1 cellular context compared by ENCODE assay signal in the genomic region with DNA sequence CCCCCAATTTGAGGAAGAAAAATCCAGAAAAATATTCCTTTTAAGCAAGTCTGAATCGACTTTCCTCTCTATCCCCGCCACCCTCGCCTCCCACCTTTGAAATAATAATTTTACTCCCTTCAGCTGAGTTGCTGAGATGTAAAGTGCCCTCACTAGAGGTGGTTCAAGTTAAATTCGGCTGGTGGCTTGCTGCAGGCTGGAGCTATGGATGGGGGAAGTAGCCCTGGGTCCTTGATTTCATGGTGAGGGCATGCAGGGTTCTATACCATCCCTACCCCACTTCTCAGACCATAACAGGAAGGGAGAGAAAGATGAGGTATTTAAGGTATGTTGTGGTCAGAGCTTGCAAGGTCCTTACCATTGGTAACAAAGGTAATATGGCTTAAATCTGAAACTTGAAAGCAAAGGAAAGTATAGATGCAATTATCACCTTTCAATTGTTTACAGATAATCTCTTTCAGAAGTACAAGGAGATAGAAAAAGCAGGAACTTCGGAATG.
TF ChIP-seq lines count a peak whose summit lies in the region.

No MANE protein-coding gene starts in this region.

TF ChIP-seq in SK-N-SH, 30 proteins besides CTCF, POLR2A, EP300 and RAD21 (continued from another document):
- TF ChIP-seq, protein P1, sequence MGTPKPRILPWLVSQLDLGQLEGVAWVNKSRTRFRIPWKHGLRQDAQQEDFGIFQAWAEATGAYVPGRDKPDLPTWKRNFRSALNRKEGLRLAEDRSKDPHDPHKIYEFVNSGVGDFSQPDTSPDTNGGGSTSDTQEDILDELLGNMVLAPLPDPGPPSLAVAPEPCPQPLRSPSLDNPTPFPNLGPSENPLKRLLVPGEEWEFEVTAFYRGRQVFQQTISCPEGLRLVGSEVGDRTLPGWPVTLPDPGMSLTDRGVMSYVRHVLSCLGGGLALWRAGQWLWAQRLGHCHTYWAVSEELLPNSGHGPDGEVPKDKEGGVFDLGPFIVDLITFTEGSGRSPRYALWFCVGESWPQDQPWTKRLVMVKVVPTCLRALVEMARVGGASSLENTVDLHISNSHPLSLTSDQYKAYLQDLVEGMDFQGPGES (IDR thresholded peaks at IDR 0.05; ENCODE audit: low read depth, low read length), result no peak
- TF ChIP-seq YY1 (IDR thresholded peaks at IDR 0.05; ENCODE audit: low read depth), result no peak
- TF ChIP-seq FOXM1 (IDR thresholded peaks at IDR 0.05; ENCODE audit: low read depth), result no peak
- TF ChIP-seq ELF1 (IDR thresholded peaks at IDR 0.05), result no peak
- no peak for TF ChIP-seq FOXJ3 (CRISPR knock-in tag; IDR thresholded peaks at IDR 0.05)
- no peak for TF ChIP-seq MAX (IDR thresholded peaks at IDR 0.05; ENCODE audit: low read depth)
